ENCODE assay signal across 13 cellular contexts in the genomic region with DNA sequence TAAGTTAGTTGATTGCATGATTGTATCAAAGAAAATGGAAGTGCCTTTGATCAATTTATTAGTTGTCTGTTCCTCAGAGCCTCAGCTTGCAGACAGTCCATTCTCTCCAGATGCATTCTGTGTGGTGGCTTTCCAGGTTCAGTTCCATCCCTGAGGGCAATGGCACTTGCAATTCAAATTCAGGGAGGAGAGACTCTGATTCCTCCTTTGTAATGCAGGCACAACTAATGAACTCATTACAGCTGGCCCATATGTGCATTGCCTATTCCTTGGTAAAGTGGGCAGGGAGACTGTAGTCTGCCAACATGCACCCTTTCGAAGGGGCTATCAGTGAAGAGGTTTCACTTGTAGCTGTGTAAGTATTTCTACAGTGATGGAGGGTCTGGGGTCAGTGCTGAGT.
DNase-seq lines count a peak whose midpoint lies in the region; ATAC-seq and TF ChIP-seq lines count a peak whose summit lies in the region.
"Had no signal": no experiment of that assay in that cellular context is flagged by ENCODE, and none has a peak within 500 bp of the region (broad histone marks: within the 10 kb centered on the region; RNA-seq: fewer than 3 reads in every experiment).

No MANE protein-coding gene starts in this region.

- H2BK5ac ChIP-seq in H9 (ENCODE audit: insufficient read length, low read length) = no peak overlapping the region

- no peaks in the 10 kb centered on the region for H3K23me2 ChIP-seq in H9 (ENCODE audit: insufficient read length, low read depth, low read length, poor library complexity, severe bottlenecking)

- DNase-seq in NCI-H526 (lab: John Stamatoyannopoulos, UW) (peak; percentile 16 to 40), NCI-H526 treated with DMSO at 0.1 percent for 48 hours (lab: John Stamatoyannopoulos, UW) (no peak), H9 (peak; percentile 38), WTC11 (ENCODE audit: low spot score) (no peak), NCI-H2196 (lab: John Stamatoyannopoulos, UW; ENCODE audit: unreplicated experiment) (no peak), activated gamma-delta T cell (lab: John Stamatoyannopoulos, UW) (no peak)
- DNase-seq: C1 segment of cervical spinal cord; CD4-positive, alpha-beta T cell; DND-41; GF-D8 had no signal

- no peaks in the 10 kb centered on the region for H4K20me1 ChIP-seq in H9 (ENCODE audit: control insufficient read depth, insufficient read depth, insufficient read length)

- H2BK12ac ChIP-seq in H9 (ENCODE audit: insufficient read length, low read depth, low read length) = no peak overlapping the region

- no peaks in the 10 kb centered on the region for H3K27me3 ChIP-seq in H9 (ENCODE audit: insufficient read depth, low read length)

- no peak overlapping the region for H3K27ac ChIP-seq in H9 (ENCODE audit: insufficient read length, low read depth, low read length)

- no peak overlapping the region for H3K4me2 ChIP-seq in H9 (ENCODE audit: insufficient read depth, insufficient read length, low read length)

- peaks cover 0 to 5% (median 2%) of the 10 kb centered on the region in 3 experiments; a peak in 3 of 7 replicates for H3K36me3 Mint-ChIP-seq in H9 (ENCODE audit: insufficient read depth in 1 of 3, low read depth in 3 of 3)
- peaks cover 7% of the 10 kb centered on the region for H3K36me3 Mint-ChIP-seq in WTC11

- CTCF ChIA-PET in WTC11 (lab: Charles Lee) = no interaction called here

- no peaks in the 10 kb centered on the region for H3K27me3 Mint-ChIP-seq in H9 (ENCODE audit: low read depth)
- no peaks in the 10 kb centered on the region for H3K27me3 Mint-ChIP-seq in WTC11 (ENCODE audit: low read depth)
- H3K27me3 Mint-ChIP-seq: B cell; CD4-positive, alpha-beta T cell had no signal

- H3K9ac ChIP-seq in H9 (ENCODE audit: extremely low read depth, insufficient read length, low read length) = no peak overlapping the region

- no peak overlapping the region for H2AK5ac ChIP-seq in H9 (ENCODE audit: insufficient read length, low read length)

- no peaks in the 10 kb centered on the region for H3K79me1 ChIP-seq in H9 (ENCODE audit: insufficient read depth, low read depth, low read length, poor library complexity, severe bottlenecking)

- H3K14ac ChIP-seq in H9 (ENCODE audit: insufficient read depth, low read length) = no peak overlapping the region

- H2BK20ac ChIP-seq in H9 (ENCODE audit: low read depth, low read length, poor library complexity, severe bottlenecking) = no peak overlapping the region

- TF ChIP-seq CTCF in H9 (conservative IDR thresholded peaks at IDR 0.05) (no peak), WTC11 (IDR thresholded peaks at IDR 0.05) (no peak)

- H3T11ph ChIP-seq in H9 (ENCODE audit: low read length) = no peak overlapping the region

- peaks cover 0 to 2% of the 10 kb centered on the region in 2 experiments; a peak in 1 of 5 replicates for H3K9me3 Mint-ChIP-seq in H9
- H3K9me3 Mint-ChIP-seq in WTC11 = peaks cover 7% of the 10 kb centered on the region
- H3K9me3 Mint-ChIP-seq: CD4-positive, alpha-beta T cell had no signal

- no peak overlapping the region for H2BK15ac ChIP-seq in H9 (ENCODE audit: low read depth, low read length)

- peaks cover 3% of the 10 kb centered on the region; the same call in 1 of the 2 replicates for H3K4me1 ChIP-seq in H9 (ENCODE audit: insufficient read depth, low read length)

- H3K4me1 Mint-ChIP-seq in H9 (peaks cover 22 to 30% of the 10 kb centered on the region in 2 experiments), WTC11 (peaks cover 56% of the 10 kb centered on the region)
- H3K4me1 Mint-ChIP-seq: B cell had no signal

- no peak overlapping the region for H3K56ac ChIP-seq in H9 (ENCODE audit: insufficient read length, low read depth, low read length)

- H3K27ac Mint-ChIP-seq in H9 = peak overlapping the region in 1 of 3 experiments; percentile 57; a peak in 1 of 7 replicates
- H3K27ac Mint-ChIP-seq in WTC11 = no peak overlapping the region
- H3K27ac Mint-ChIP-seq: B cell; CD4-positive, alpha-beta T cell had no signal

- H4K5ac ChIP-seq in H9 (ENCODE audit: insufficient read length, low read depth, low read length) = no peak overlapping the region

- H3K4ac ChIP-seq in H9 (ENCODE audit: low read depth, low read length) = no peak overlapping the region

- no peaks in the 10 kb centered on the region for H3K79me2 ChIP-seq in H9 (ENCODE audit: insufficient read depth, low read length)

- no peak overlapping the region for H4K91ac ChIP-seq in H9 (ENCODE audit: insufficient read length, low read depth, low read length)

- no CpG with 5 or more reads among the region's 1 CpG for WGBS in H9 (ENCODE audit: extremely low coverage, insufficient read length, low lambda C conversion rate)

- H3K9me3 ChIP-seq in H9 (ENCODE audit: control insufficient read depth, low read depth, low read length) = no peaks in the 10 kb centered on the region

- H3K23ac ChIP-seq in H9 (ENCODE audit: insufficient read length, low read depth, low read length) = no peak overlapping the region

- POLR2A ChIA-PET in WTC11 (lab: Charles Lee) = no interaction called here

- H4K8ac ChIP-seq in H9 (replicated peaks; ENCODE audit: insufficient read length, low read depth, low read length) = no peak overlapping the region

- H3K4me3 Mint-ChIP-seq in H9 (no peak overlapping the region), WTC11 (peak overlapping the region; percentile 36)
- H3K4me3 Mint-ChIP-seq: B cell; CD4-positive, alpha-beta T cell had no signal

- no peak overlapping the region for H3K18ac ChIP-seq in H9 (ENCODE audit: insufficient read length, low read depth, low read length)

- H2AFZ ChIP-seq in H9 (ENCODE audit: low read length) = no peak overlapping the region

- no peak overlapping the region for H2BK120ac ChIP-seq in H9 (ENCODE audit: low read depth, low read length, poor library complexity, severe bottlenecking)

- peak; percentile 78 for ATAC-seq in WTC11
- no peak for ATAC-seq in esophagus mucosa
- ATAC-seq: HepG2 had no signal

TF ChIP-seq in WTC11, 78 proteins besides CTCF, POLR2A, EP300 and RAD21 (continues in another document):
- TF ChIP-seq NR1H2 (CRISPR knock-in tag; IDR thresholded peaks at IDR 0.05) = no peak
- no peak for TF ChIP-seq IRF2 (CRISPR knock-in tag; IDR thresholded peaks at IDR 0.05; ENCODE audit: borderline replicate concordance, low read depth)
- no peak for TF ChIP-seq ZNF396 (CRISPR knock-in tag; IDR thresholded peaks at IDR 0.05; ENCODE audit: borderline replicate concordance)
- no peak for TF ChIP-seq ATF2 (CRISPR knock-in tag; IDR thresholded peaks at IDR 0.05; ENCODE audit: borderline replicate concordance, low read depth)
- TF ChIP-seq, protein P1, sequence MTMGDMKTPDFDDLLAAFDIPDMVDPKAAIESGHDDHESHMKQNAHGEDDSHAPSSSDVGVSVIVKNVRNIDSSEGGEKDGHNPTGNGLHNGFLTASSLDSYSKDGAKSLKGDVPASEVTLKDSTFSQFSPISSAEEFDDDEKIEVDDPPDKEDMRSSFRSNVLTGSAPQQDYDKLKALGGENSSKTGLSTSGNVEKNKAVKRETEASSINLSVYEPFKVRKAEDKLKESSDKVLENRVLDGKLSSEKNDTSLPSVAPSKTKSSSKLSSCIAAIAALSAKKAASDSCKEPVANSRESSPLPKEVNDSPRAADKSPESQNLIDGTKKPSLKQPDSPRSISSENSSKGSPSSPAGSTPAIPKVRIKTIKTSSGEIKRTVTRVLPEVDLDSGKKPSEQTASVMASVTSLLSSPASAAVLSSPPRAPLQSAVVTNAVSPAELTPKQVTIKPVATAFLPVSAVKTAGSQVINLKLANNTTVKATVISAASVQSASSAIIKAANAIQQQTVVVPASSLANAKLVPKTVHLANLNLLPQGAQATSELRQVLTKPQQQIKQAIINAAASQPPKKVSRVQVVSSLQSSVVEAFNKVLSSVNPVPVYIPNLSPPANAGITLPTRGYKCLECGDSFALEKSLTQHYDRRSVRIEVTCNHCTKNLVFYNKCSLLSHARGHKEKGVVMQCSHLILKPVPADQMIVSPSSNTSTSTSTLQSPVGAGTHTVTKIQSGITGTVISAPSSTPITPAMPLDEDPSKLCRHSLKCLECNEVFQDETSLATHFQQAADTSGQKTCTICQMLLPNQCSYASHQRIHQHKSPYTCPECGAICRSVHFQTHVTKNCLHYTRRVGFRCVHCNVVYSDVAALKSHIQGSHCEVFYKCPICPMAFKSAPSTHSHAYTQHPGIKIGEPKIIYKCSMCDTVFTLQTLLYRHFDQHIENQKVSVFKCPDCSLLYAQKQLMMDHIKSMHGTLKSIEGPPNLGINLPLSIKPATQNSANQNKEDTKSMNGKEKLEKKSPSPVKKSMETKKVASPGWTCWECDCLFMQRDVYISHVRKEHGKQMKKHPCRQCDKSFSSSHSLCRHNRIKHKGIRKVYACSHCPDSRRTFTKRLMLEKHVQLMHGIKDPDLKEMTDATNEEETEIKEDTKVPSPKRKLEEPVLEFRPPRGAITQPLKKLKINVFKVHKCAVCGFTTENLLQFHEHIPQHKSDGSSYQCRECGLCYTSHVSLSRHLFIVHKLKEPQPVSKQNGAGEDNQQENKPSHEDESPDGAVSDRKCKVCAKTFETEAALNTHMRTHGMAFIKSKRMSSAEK (CRISPR knock-in tag; IDR thresholded peaks at IDR 0.05; ENCODE audit: borderline replicate concordance) = no peak
- TF ChIP-seq NFE2L1 (CRISPR knock-in tag; IDR thresholded peaks at IDR 0.05) = no peak
- TF ChIP-seq, protein P2, sequence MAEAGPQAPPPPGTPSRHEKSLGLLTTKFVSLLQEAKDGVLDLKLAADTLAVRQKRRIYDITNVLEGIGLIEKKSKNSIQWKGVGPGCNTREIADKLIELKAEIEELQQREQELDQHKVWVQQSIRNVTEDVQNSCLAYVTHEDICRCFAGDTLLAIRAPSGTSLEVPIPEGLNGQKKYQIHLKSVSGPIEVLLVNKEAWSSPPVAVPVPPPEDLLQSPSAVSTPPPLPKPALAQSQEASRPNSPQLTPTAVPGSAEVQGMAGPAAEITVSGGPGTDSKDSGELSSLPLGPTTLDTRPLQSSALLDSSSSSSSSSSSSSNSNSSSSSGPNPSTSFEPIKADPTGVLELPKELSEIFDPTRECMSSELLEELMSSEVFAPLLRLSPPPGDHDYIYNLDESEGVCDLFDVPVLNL (CRISPR knock-in tag; IDR thresholded peaks at IDR 0.05; ENCODE audit: borderline replicate concordance, low read depth) = no peak
- no peak for TF ChIP-seq ZNF121 (CRISPR knock-in tag; IDR thresholded peaks at IDR 0.05)

Comparison
In these comparisons a context has a peak if more than half of its experiments do, and no peak if none do; other contexts are left out.
1. DNase-seq: peak in NCI-H526 (2 of 2) and H9 (single experiment); none in NCI-H526 treated with DMSO at 0.1 percent for 48 hours (single experiment), WTC11 (single experiment), NCI-H2196 (single experiment) and activated gamma-delta T cell (single experiment).